Comparison of ENCODE assay signal across 19 cellular contexts in the genomic region with DNA sequence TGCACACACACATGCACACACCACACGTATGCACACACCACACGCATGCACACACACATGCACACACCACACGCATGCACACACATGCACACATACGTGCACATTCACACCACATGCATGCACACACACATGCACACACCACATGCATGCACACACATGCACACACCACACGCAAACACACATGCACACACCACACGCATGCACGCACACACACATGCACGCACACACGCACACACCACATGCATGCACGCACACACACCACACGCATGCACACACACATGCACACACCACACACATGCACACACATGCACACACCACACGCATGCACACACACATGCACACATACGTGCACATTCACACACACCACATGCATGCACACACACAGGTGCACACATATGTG.
"Had no signal": no experiment of that assay in that cellular context is flagged by ENCODE, and none has a peak within 500 bp of the region (broad histone marks: within the 10 kb centered on the region; RNA-seq: fewer than 3 reads in every experiment).

No MANE protein-coding gene starts in this region.

- FAIRE-seq: endometrium, small intestine had no signal

- H3K4me3 ChIP-seq: dorsolateral prefrontal cortex, esophagus muscularis mucosa, gastroesophageal sphincter, suprapubic skin, thyroid gland, upper lobe of left lung had no signal

- H3K9me3 ChIP-seq: esophagus muscularis mucosa, gastroesophageal sphincter, neutrophil, suprapubic skin, thyroid gland, upper lobe of left lung had no signal

- H3K27me3 ChIP-seq: thyroid gland, upper lobe of left lung had no signal

- H3K27ac ChIP-seq: dorsolateral prefrontal cortex, epithelial cell of prostate, esophagus muscularis mucosa, gastroesophageal sphincter, neutrophil, suprapubic skin, thyroid gland, upper lobe of left lung had no signal

- DNase-seq: cortex of kidney; dorsolateral prefrontal cortex; effector CD8-positive, alpha-beta T cell; foreskin fibroblast; glutamatergic neuron; islet precursor cell; midbrain; small intestine; stimulated activated CD4-positive, alpha-beta T cell treated with anti-CD3 and anti-CD28 coated beads, Interleukin-2, amount 100 ng/mL, for 48 hours; stimulated activated CD8-positive, alpha-beta memory T cell treated with anti-CD3 and anti-CD28 coated beads, Interleukin-4, amount 100 ng/mL, for 48 hours; stimulated activated naive CD8-positive, alpha-beta T cell treated with anti-CD3 and anti-CD28 coated beads, Interleukin-15, Interleukin-2, amounts not matched to agents 100 U/mL and 50 U/mL, for 24 hours; thyroid gland; upper lobe of left lung had no signal

- H3K4me1 ChIP-seq: esophagus muscularis mucosa, gastroesophageal sphincter, thyroid gland had no signal

- H3K36me3 ChIP-seq: esophagus muscularis mucosa, gastroesophageal sphincter, neutrophil, suprapubic skin, thyroid gland, upper lobe of left lung had no signal
